ENCODE assay signal across 9 cellular contexts in the genomic region with DNA sequence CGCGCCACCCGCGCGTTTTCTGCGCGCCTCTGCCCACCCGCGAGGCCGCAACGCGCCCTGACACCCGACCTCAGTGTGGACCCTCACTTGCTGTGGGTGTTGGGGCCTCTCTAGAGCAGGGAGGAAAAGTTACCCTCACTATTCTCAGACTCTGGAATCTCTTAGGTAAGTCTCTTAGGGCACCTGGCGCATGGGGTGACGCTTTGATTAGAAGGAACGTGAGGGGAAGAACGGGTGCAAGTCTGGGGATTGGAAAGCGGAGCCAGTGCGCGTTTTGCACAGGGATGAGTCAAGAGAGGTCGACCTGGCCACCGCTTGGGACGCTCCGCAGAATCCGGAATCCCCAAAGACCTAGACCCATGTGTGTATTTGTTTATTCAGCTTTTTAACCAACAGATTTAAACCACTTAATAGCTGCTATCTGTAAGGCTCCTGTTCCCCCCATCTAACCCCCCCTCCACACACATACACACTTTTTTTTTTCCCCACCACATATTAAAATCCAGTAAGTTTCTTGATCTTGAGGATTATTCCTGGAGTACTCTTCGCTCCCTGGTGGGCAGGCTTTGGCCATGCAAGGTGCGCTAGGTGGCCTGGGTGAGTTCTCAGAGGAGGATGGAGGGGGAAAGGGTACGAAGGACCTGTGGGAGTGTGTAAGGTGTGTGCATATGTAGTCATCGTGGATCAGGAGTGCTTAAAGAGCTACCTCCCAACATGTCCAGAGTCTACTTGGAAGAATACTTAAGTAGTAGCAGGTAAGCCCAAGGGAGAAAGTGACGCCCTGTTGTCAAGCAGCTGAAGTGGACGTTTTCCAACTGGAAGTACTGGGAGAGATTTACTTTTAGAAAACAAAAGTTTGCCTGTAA.
DNase-seq lines count a peak whose midpoint lies in the region; ATAC-seq, FAIRE-seq and TF ChIP-seq lines count a peak whose summit lies in the region.
"Had no signal": no experiment of that assay in that cellular context is flagged by ENCODE, and none has a peak within 500 bp of the region (broad histone marks: within the 10 kb centered on the region; RNA-seq: fewer than 3 reads in every experiment).

No MANE protein-coding gene starts in this region.

- no peaks in the 10 kb centered on the region for H3K27me3 ChIP-seq in ovary

- TF ChIP-seq POLR2A in ovary (IDR thresholded peaks at IDR 0.05) (no peak), GM12892 (IDR thresholded peaks at IDR 0.05; ENCODE audit: low read depth, low read length) (no peak)

- H3K27me3 Mint-ChIP-seq in stimulated activated memory B cell treated with anti-CD40 and anti-IgM and Interleukin-4, amounts not matched to agents 10 μg/mL and 1 μg/mL and 100 μg/mL, for 72 hours: peaks cover 64% of the 10 kb centered on the region

- FAIRE-seq in GM12892 (lab: Jason Lieb, UNC): no peak
- FAIRE-seq: GM12878 had no signal

- H3K27ac ChIP-seq in ovary: no peak overlapping the region

- H3K36me3 ChIP-seq in ovary: no peaks in the 10 kb centered on the region

- no peak overlapping the region for H3K4me3 Mint-ChIP-seq in stimulated activated memory B cell treated with anti-CD40 and anti-IgM and Interleukin-4, amounts not matched to agents 10 μg/mL and 1 μg/mL and 100 μg/mL, for 72 hours

- H3K9me3 Mint-ChIP-seq in stimulated activated memory B cell treated with anti-CD40 and anti-IgM and Interleukin-4, amounts not matched to agents 10 μg/mL and 1 μg/mL and 100 μg/mL, for 72 hours: no peaks in the 10 kb centered on the region

- no peaks in the 10 kb centered on the region for H3K9me3 ChIP-seq in ovary

- WGBS in ovary, 3 donors: 28 to 35% (median 29%) methylated on average over 26 to 31 of the region's 31 CpGs

- no peak for TF ChIP-seq EP300 in ovary (IDR thresholded peaks at IDR 0.05)

- H3K36me3 Mint-ChIP-seq in stimulated activated memory B cell treated with anti-CD40 and anti-IgM and Interleukin-4, amounts not matched to agents 10 μg/mL and 1 μg/mL and 100 μg/mL, for 72 hours: no peaks in the 10 kb centered on the region

- H3K4me1 Mint-ChIP-seq in stimulated activated memory B cell treated with anti-CD40 and anti-IgM and Interleukin-4, amounts not matched to agents 10 μg/mL and 1 μg/mL and 100 μg/mL, for 72 hours: peaks cover 49% of the 10 kb centered on the region

- TF ChIP-seq CTCF in fibroblast of the aortic adventitia (IDR thresholded peaks at IDR 0.05; ENCODE audit: insufficient read depth, low read length) (no peak), ovary (IDR thresholded peaks at IDR 0.05) (no peak)

- no peak overlapping the region for H3K27ac Mint-ChIP-seq in stimulated activated memory B cell treated with anti-CD40 and anti-IgM and Interleukin-4, amounts not matched to agents 10 μg/mL and 1 μg/mL and 100 μg/mL, for 72 hours

- peak overlapping the region; percentile 88 for H3K4me3 ChIP-seq in fibroblast of the aortic adventitia (ENCODE audit: low read depth, low read length)
- peak overlapping the region; percentile 80 for H3K4me3 ChIP-seq in ovary
- H3K4me3 ChIP-seq: GM12878 had no signal

- ATAC-seq in stimulated activated memory B cell treated with anti-CD40 and anti-IgM and Interleukin-4, amounts not matched to agents 10 μg/mL and 1 μg/mL and 100 μg/mL, for 72 hours: no peak
- no peak for ATAC-seq in GM19023 (IDR thresholded peaks at IDR 0.05; ENCODE audit: unreplicated experiment)
- ATAC-seq: GM12878 had no signal

- intact Hi-C loops in ovary (cut with DNase I): loop anchor here in 1 of 4 donors (10.0 kb wide), 2 partner anchors 327 to 837 kb away; partner anchors contain the start of genes FOXP2 and MDFIC

- no peaks in the 10 kb centered on the region for H3K4me1 ChIP-seq in ovary (ENCODE audit: insufficient read depth)

- DNase-seq in D341Med (ENCODE audit: low spot score) (peak; percentile 17), NCI-H510A (lab: John Stamatoyannopoulos, UW) (peak; percentile 4), fibroblast of the aortic adventitia (ENCODE audit: low read depth) (no peak), ovary (peak in 4 of 5 donors; percentile 18 to 45 (median 40)), GM12892 (ENCODE audit: insufficient read length) (no peak), NCI-H2196 treated with DMSO at 0.1 percent for 48 hours (lab: John Stamatoyannopoulos, UW; ENCODE audit: unreplicated experiment) (no peak)

Comparison
In these comparisons a context has a peak if more than half of its experiments do, and no peak if none do; other contexts are left out.
1. DNase-seq: peak in D341Med (single experiment), NCI-H510A (single experiment) and ovary (4 of 5); none in fibroblast of the aortic adventitia (single experiment), GM12892 (single experiment) and NCI-H2196 treated with DMSO at 0.1 percent for 48 hours (single experiment).